ENCODE assay signal across 1 cellular context in genomic region chr19:4267101-4267900, GRCh38.
TF ChIP-seq lines count a peak whose summit lies in the region.

No MANE protein-coding gene starts in this region.

TF ChIP-seq in HepG2, 621 proteins besides CTCF, POLR2A, EP300 and RAD21 (continues in another document):
- TF ChIP-seq ZNF207 (IDR thresholded peaks at IDR 0.05; ENCODE audit: borderline replicate concordance) (no peak), ARID2 (CRISPR knock-in tag; IDR thresholded peaks at IDR 0.05; ENCODE audit: borderline replicate concordance) (no peak), ZNF75D (CRISPR knock-in tag; IDR thresholded peaks at IDR 0.05; ENCODE audit: borderline replicate concordance) (no peak), MLLT10 (CRISPR knock-in tag; IDR thresholded peaks at IDR 0.05) (no peak), CHD4 (IDR thresholded peaks at IDR 0.05; ENCODE audit: borderline replicate concordance, low read length) (peak; percentile 83), TOE1 (CRISPR knock-in tag; IDR thresholded peaks at IDR 0.05) (no peak), ZNF644 (CRISPR knock-in tag; IDR thresholded peaks at IDR 0.05; ENCODE audit: low read depth) (no peak), ARNT (IDR thresholded peaks at IDR 0.05) (no peak), ATF4 (CRISPR knock-in tag; IDR thresholded peaks at IDR 0.05) (no peak), SRY (CRISPR knock-in tag; IDR thresholded peaks at IDR 0.05) (no peak), STAT5B (CRISPR knock-in tag; IDR thresholded peaks at IDR 0.05) (no peak), YEATS4 (CRISPR knock-in tag; IDR thresholded peaks at IDR 0.05; ENCODE audit: borderline replicate concordance) (no peak), ZNF362 (CRISPR knock-in tag; IDR thresholded peaks at IDR 0.05; ENCODE audit: borderline replicate concordance) (no peak), SATB2 (CRISPR knock-in tag; IDR thresholded peaks at IDR 0.05) (no peak), MAFK (conservative IDR thresholded peaks at IDR 0.05 in 1 of 2, IDR thresholded peaks at IDR 0.05 in 1 of 2; ENCODE audit: low read length in 2 of 2) (no peak), HCFC1 (IDR thresholded peaks at IDR 0.05; ENCODE audit: low read depth, low read length) (no peak), CBX5 (CRISPR knock-in tag; IDR thresholded peaks at IDR 0.05; ENCODE audit: borderline replicate concordance) (no peak), ARID4A (CRISPR knock-in tag; IDR thresholded peaks at IDR 0.05; ENCODE audit: borderline replicate concordance) (peak; percentile 20; the same call in 1 of the 2 replicates), GATAD1 (CRISPR knock-in tag; IDR thresholded peaks at IDR 0.05) (0 out of 2 replicates have a peak, but pooled peaks have one; percentile 8), ZNF10 (CRISPR knock-in tag; IDR thresholded peaks at IDR 0.05; ENCODE audit: borderline replicate concordance, low read depth) (no peak), FOXK2 (IDR thresholded peaks at IDR 0.05) (no peak), NFRKB (IDR thresholded peaks at IDR 0.05) (no peak), MED13 (CRISPR knock-in tag; IDR thresholded peaks at IDR 0.05) (no peak), IKZF4 (CRISPR knock-in tag; IDR thresholded peaks at IDR 0.05; ENCODE audit: borderline replicate concordance, low read depth, not compliant biosample characterization) (no peak), ZNF572 (CRISPR knock-in tag; IDR thresholded peaks at IDR 0.05) (peak; percentile 58; the same call in 1 of the 2 replicates), SP1 (IDR thresholded peaks at IDR 0.05) (no peak), SP1 (CRISPR knock-in tag; IDR thresholded peaks at IDR 0.05) (no peak), CEBPB (IDR thresholded peaks at IDR 0.05; ENCODE audit: borderline replicate concordance, low read depth, low read length) (no peak), ZNF3 (CRISPR knock-in tag; IDR thresholded peaks at IDR 0.05) (no peak), KLF15 (CRISPR knock-in tag; IDR thresholded peaks at IDR 0.05; ENCODE audit: borderline replicate concordance) (no peak), ZNF367 (CRISPR knock-in tag; IDR thresholded peaks at IDR 0.05; ENCODE audit: borderline replicate concordance) (no peak), SPEN (CRISPR knock-in tag; IDR thresholded peaks at IDR 0.05; ENCODE audit: low read depth) (no peak; the same call in 1 of the 2 replicates), DNMT1 (CRISPR knock-in tag; IDR thresholded peaks at IDR 0.05) (no peak), ZFP91 (CRISPR knock-in tag; IDR thresholded peaks at IDR 0.05; ENCODE audit: borderline replicate concordance) (no peak), SAP130 (CRISPR knock-in tag; IDR thresholded peaks at IDR 0.05; ENCODE audit: low read depth) (0 out of 2 replicates have a peak, but pooled peaks have one; percentile 9), ZFX (CRISPR knock-in tag; IDR thresholded peaks at IDR 0.05; ENCODE audit: low read depth) (peak; percentile 34), CERS6 (CRISPR knock-in tag; IDR thresholded peaks at IDR 0.05) (no peak), ASH2L (IDR thresholded peaks at IDR 0.05; ENCODE audit: insufficient read length, low read depth, low read length) (no peak), ZNF318 (CRISPR knock-in tag; IDR thresholded peaks at IDR 0.05) (no peak), SETDB1 (CRISPR knock-in tag; IDR thresholded peaks at IDR 0.05; ENCODE audit: borderline replicate concordance) (no peak), ZNF784 (CRISPR knock-in tag; IDR thresholded peaks at IDR 0.05; ENCODE audit: borderline replicate concordance) (no peak), NR2F1 (CRISPR knock-in tag; IDR thresholded peaks at IDR 0.05) (0 out of 4 replicates have a peak, but pooled peaks of 1 of the 2 experiments have one; percentile 13), HOXA5 (CRISPR knock-in tag; IDR thresholded peaks at IDR 0.05) (no peak), SKI (IDR thresholded peaks at IDR 0.05; ENCODE audit: partially characterized antibody) (no peak), ZNF619 (CRISPR knock-in tag; IDR thresholded peaks at IDR 0.05) (no peak), ZFYVE20 (CRISPR knock-in tag; IDR thresholded peaks at IDR 0.05; ENCODE audit: borderline replicate concordance, low read depth) (no peak), ZNF839 (CRISPR knock-in tag; IDR thresholded peaks at IDR 0.05; ENCODE audit: borderline replicate concordance) (no peak), CSRNP2 (CRISPR knock-in tag; conservative IDR thresholded peaks at IDR 0.05; ENCODE audit: low read depth) (no peak)
